20 cellular contexts compared by ENCODE assay signal in genomic region chr7:288671-289101, GRCh38. TPM values are rescaled to one million over a fixed set of nuclear protein-coding genes. Genes with fewer than 3 reads are reported as not detected.
"Had no signal": no experiment of that assay in that cellular context is flagged by ENCODE, and none has a peak within 500 bp of the region (broad histone marks: within the 10 kb centered on the region; RNA-seq: fewer than 3 reads in every experiment).

No MANE protein-coding gene starts in this region.

- H3K27ac Mint-ChIP-seq: activated naive CD8-positive, alpha-beta T cell treated with anti-CD3 and anti-CD28 coated beads, Interleukin-2, amount 10 ng/mL, durations not matched to agents 7 days and 5 days; mesothelial cell of epicardium; nephron progenitor cell; stimulated activated naive CD8-positive, alpha-beta T cell treated with anti-CD3 and anti-CD28 coated beads, Interleukin-15, Interleukin-2, amounts not matched to agents 100 ng/mL and 50 ng/mL, for 24 hours had no signal

- H3K4me3 Mint-ChIP-seq: activated naive CD8-positive, alpha-beta T cell treated with anti-CD3 and anti-CD28 coated beads, Interleukin-2, amount 10 ng/mL, durations not matched to agents 7 days and 5 days; effector memory CD8-positive, alpha-beta T cell; mesothelial cell of epicardium; nephron progenitor cell; stimulated activated naive CD8-positive, alpha-beta T cell treated with anti-CD3 and anti-CD28 coated beads, Interleukin-15, Interleukin-2, amounts not matched to agents 100 ng/mL and 50 ng/mL, for 24 hours had no signal

- H3K9me3 Mint-ChIP-seq: activated naive CD8-positive, alpha-beta T cell treated with anti-CD3 and anti-CD28 coated beads, Interleukin-2, amount 10 ng/mL, durations not matched to agents 7 days and 5 days; effector memory CD8-positive, alpha-beta T cell; mesothelial cell of epicardium; stimulated activated naive CD8-positive, alpha-beta T cell treated with anti-CD3 and anti-CD28 coated beads, Interleukin-15, Interleukin-2, amounts not matched to agents 100 ng/mL and 50 ng/mL, for 24 hours had no signal

- DNase-seq: activated CD4-positive, alpha-beta T cell treated with anti-CD3 and anti-CD28 coated beads, Interleukin-2, amount 50 U/mL, for 1 hour; activated CD8-positive, alpha-beta memory T cell treated with anti-CD3 and anti-CD28 coated beads, Interleukin-2, amount 50 U/mL, for 4 hours; activated naive CD8-positive, alpha-beta T cell treated with anti-CD3 and anti-CD28 coated beads, Interleukin-2, amount 10 ng/mL, durations not matched to agents 7 days and 5 days; amygdala; effector memory CD8-positive, alpha-beta T cell; foreskin fibroblast; nephron progenitor cell; nucleus accumbens; SW 1271; T-helper 2 cell; transverse colon had no signal

- ATAC-seq: effector memory CD8-positive, alpha-beta T cell; left colon had no signal

- H3K4me1 Mint-ChIP-seq: activated naive CD8-positive, alpha-beta T cell treated with anti-CD3 and anti-CD28 coated beads, Interleukin-2, amount 10 ng/mL, durations not matched to agents 7 days and 5 days had no signal

- H3K36me3 Mint-ChIP-seq: activated naive CD8-positive, alpha-beta T cell treated with anti-CD3 and anti-CD28 coated beads, Interleukin-2, amount 10 ng/mL, durations not matched to agents 7 days and 5 days; mesothelial cell of epicardium had no signal

RNA-seq across cellular contexts. Expression of gene FOXL3, which starts 1.3 kb away (rescaled TPM):
- total RNA-seq: activated naive CD8-positive, alpha-beta T cell treated with anti-CD3 and anti-CD28 coated beads, Interleukin-2, amount 10 ng/mL, durations not matched to agents 7 days and 5 days; cardiac muscle cell; dermis microvascular lymphatic vessel endothelial cell; glomerular endothelial cell; lung; mesothelial cell of epicardium; myocyte; skeletal muscle tissue; transverse colon had no signal
- polyA plus RNA-seq: cardiac muscle cell, lung had no signal
